ENCODE assay signal across 23 cellular contexts in the genomic region with DNA sequence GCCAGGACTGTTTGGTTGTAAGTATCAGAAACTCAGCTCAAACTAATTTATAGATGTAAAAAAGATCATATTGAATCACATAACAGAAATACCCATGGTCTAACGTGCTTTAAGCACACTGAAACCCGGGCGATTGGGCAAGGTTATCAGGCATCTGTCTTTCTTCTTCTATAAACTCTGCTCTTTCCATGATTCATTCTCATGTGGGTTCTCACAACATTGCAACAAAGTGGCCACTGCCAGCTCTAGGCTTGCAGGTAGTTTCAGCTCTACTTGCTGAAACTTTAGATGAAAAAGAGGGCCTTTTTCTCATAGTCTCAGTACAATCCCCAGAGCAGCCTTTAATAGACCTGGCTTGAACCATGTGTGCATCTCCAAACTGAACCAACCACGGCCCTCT.
"Had no signal": no experiment of that assay in that cellular context is flagged by ENCODE, and none has a peak within 500 bp of the region (broad histone marks: within the 10 kb centered on the region; RNA-seq: fewer than 3 reads in every experiment).

No MANE protein-coding gene starts in this region.

- H3K9me3 ChIP-seq: mucosa of descending colon, pancreas, prostate gland, upper lobe of right lung had no signal

- DNase-seq: heart right ventricle; islet precursor cell; left ventricle myocardium inferior; midbrain; mucosa of descending colon; naive thymus-derived CD4-positive, alpha-beta T cell; pancreas; posterior cingulate gyrus; retina; right cardiac atrium; small intestine; spleen; stimulated activated CD4-positive, alpha-beta T cell treated with anti-CD3 and anti-CD28 coated beads, Interleukin-4, amount 100 ng/mL, for 4 hours; stimulated activated CD8-positive, alpha-beta memory T cell treated with anti-CD3 and anti-CD28 coated beads, Interleukin-4, amount 100 ng/mL, for 48 hours; stimulated activated naive CD8-positive, alpha-beta T cell treated with anti-CD3 and anti-CD28 coated beads, Interleukin-15, Interleukin-2, amounts not matched to agents 100 U/mL and 50 U/mL, for 24 hours; stomach; tibial artery; trophoblast cell; upper lobe of right lung had no signal

- H3K27ac ChIP-seq: heart right ventricle, hepatocyte, left ventricle myocardium inferior, pancreas, prostate gland, spleen, stomach, thoracic aorta, tibial artery, upper lobe of right lung had no signal

- H3K4me3 ChIP-seq: heart right ventricle, hepatocyte, left ventricle myocardium inferior, lung, mucosa of descending colon, pancreas, prostate gland, spleen, stomach, thoracic aorta, tibial artery, upper lobe of right lung had no signal

- H3K36me3 ChIP-seq: heart right ventricle, left ventricle myocardium inferior, pancreas, prostate gland, spleen, stomach, thoracic aorta, tibial artery, upper lobe of right lung had no signal

- H3K79me2 ChIP-seq: hepatocyte had no signal

- H2AFZ ChIP-seq: hepatocyte had no signal

- H3K4me1 ChIP-seq: heart right ventricle, left ventricle myocardium inferior, pancreas, prostate gland, spleen, stomach, tibial artery, upper lobe of right lung had no signal

- H3K27me3 ChIP-seq: spleen had no signal

- H3K4me2 ChIP-seq: hepatocyte had no signal
